Comparison of ENCODE assay signal across 3 cellular contexts in the genomic region with DNA sequence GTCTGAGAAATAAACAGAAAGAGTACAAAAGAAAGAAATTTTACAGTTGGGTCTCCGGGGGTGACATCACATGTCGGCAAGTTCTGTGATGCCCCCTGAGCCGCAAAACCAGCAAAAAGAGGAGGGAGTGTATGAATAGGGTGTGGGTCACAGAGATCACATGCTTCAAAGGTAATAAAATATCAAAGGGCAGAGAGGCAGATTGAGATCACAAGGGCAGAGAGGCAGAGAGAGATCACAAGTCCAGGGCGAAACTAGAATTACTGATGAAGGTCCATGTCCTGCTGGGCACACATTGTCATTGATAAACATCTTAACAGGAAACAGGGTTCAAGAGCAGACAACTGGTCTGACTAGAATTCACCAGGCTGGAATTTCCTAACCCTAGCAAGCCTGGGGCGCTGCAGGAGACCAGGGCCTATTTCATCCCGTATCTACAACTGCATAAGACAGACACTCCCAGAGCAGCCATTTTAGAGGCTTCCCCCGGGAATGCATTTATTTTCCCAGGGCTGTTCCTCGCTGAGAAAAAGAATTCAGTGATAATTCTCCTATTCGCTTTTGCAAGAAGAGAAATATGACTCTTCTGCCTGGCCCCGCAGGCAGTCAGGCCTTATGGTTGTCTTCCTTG. TPM values are rescaled to one million over a fixed set of nuclear protein-coding genes. Genes with fewer than 3 reads are reported as not detected.
"Had no signal": no experiment of that assay in that cellular context is flagged by ENCODE, and none has a peak within 500 bp of the region (broad histone marks: within the 10 kb centered on the region; RNA-seq: fewer than 3 reads in every experiment).

No MANE protein-coding gene starts in this region.

RNA-seq across cellular contexts. Expression of a gene that starts 20.2 kb away (rescaled TPM):
- total RNA-seq: endodermal cell, glomerular endothelial cell had no signal
- polyA plus RNA-seq: keratinocyte had no signal
